8 cellular contexts compared by ENCODE assay signal in the genomic region with DNA sequence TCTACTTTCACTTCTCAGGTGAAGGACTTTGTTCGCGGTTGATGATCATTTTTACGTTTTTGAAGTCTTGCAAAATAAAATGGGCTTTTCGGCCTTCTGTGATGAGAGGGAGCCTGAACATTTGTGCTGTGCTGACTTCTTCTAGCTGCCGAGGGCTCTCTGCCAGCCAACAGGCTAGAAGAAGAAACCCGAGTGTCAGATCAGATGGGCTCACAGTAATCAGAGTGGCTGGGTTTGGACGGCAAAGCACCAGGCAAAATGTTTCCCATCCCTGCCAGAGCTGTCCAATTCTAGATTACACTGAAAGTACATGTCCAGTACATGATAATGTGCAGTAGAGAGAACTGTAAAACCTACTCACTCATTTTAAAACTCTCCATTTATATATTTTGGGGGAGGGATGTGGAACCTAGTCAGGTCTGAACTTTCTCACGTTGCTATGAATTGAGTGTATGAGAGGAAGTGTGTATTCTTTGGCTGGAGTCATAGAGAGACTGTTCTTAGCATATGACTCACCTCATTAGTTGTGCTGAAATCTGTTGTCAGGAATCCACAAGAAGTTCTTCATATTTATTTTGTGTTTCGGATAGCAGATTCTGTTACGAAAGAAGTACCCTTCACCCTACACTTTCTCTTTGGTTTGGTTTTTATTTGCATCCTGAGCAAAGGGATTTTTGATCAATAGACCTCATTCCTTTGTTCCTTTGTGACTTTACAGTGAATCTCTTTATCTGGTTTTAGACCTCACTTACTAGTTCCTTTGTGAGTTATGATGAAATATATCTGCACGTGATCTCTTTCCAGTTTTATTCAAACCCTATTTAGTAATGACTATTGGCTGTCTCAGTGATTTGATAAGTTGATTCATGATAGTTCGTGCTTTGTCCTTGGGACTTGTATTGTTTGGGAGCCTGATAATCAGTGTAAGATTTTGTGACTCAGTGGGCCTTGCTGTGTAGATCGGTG. TPM values are rescaled to one million over a fixed set of nuclear protein-coding genes. Genes with fewer than 3 reads are reported as not detected.
A peak's percentile ranks its signal among the peaks of the same experiment; 100 is the strongest.
DNase-seq lines count a peak whose midpoint lies in the region; ATAC-seq and TF ChIP-seq lines count a peak whose summit lies in the region.

No MANE protein-coding gene starts in this region.

- no peak overlapping the region for H3K4me2 ChIP-seq in trophoblast cell (ENCODE audit: low read length)

- peak overlapping the region; percentile 56 for H3K18ac ChIP-seq in trophoblast cell (ENCODE audit: low read length)

- H2BK12ac ChIP-seq in trophoblast cell (ENCODE audit: low read length): no peak overlapping the region

- no CpG with 5 or more reads among the region's 13 CpGs for WGBS in trophoblast cell (ENCODE audit: extremely low coverage, insufficient coverage, insufficient read length)

- no peak overlapping the region for H3K27ac ChIP-seq in trophoblast cell (ENCODE audit: low read depth, low read length)

- no peaks in the 10 kb centered on the region for H3K27me3 ChIP-seq in trophoblast cell (ENCODE audit: insufficient read depth, low read length)

- peaks cover 64% of the 10 kb centered on the region for H3K4me1 Mint-ChIP-seq in activated naive CD4-positive, alpha-beta T cell treated with anti-CD3 and anti-CD28 coated beads for 36 hours (ENCODE audit: low read depth)

- H3K36me3 ChIP-seq in trophoblast cell (ENCODE audit: control insufficient read depth in 1 of 2, insufficient read depth in 2 of 2, low read length in 2 of 2): peaks cover 0 to 3% of the 10 kb centered on the region in 2 experiments

- H2AK5ac ChIP-seq in trophoblast cell (ENCODE audit: low read length): no peak overlapping the region

- no peak overlapping the region for H2BK5ac ChIP-seq in trophoblast cell (ENCODE audit: low read depth, low read length, poor library complexity)

- peaks cover 26% of the 10 kb centered on the region for H3K79me2 ChIP-seq in trophoblast cell (ENCODE audit: control insufficient read depth, insufficient read depth, low read length, poor library complexity)

- ATAC-seq in GM18505 (IDR thresholded peaks at IDR 0.05; ENCODE audit: unreplicated experiment): peak; percentile 56
- peak; percentile 74 for ATAC-seq in HG02885 (IDR thresholded peaks at IDR 0.05; ENCODE audit: poor library complexity, unreplicated experiment)

- H3K27ac Mint-ChIP-seq in activated naive CD4-positive, alpha-beta T cell treated with anti-CD3 and anti-CD28 coated beads for 36 hours: peak overlapping the region; percentile 95

- H3K4me3 ChIP-seq in trophoblast cell (ENCODE audit: low read depth, low read length): no peak overlapping the region

- H3K4me1 ChIP-seq in trophoblast cell (ENCODE audit: control insufficient read depth in 1 of 2, insufficient read depth in 2 of 2, low read length in 2 of 2): peaks cover 15 to 28% of the 10 kb centered on the region in 2 experiments

- no peak overlapping the region for H3K23ac ChIP-seq in trophoblast cell (ENCODE audit: low read length)

- H4K8ac ChIP-seq in trophoblast cell (ENCODE audit: low read depth, low read length): no peak overlapping the region

- peaks cover 14% of the 10 kb centered on the region for H3K79me1 ChIP-seq in trophoblast cell (ENCODE audit: low read length)

- TF ChIP-seq POLR2A in GM18505 (IDR thresholded peaks at IDR 0.05; ENCODE audit: borderline replicate concordance, extremely low read depth, insufficient read depth, insufficient read length): peak; percentile 33

- CTCF ChIA-PET in activated naive CD4-positive, alpha-beta T cell treated with anti-CD3 and anti-CD28 coated beads for 36 hours (lab: Charles Lee): interaction anchor here (1.3 to 3.2 kb wide), 2 partner anchors 12 to 239 kb away, joined by 3 to 18 read pairs; no protein-coding TSS in a partner anchor

- peak overlapping the region; percentile 72 for H3K4me3 Mint-ChIP-seq in activated naive CD4-positive, alpha-beta T cell treated with anti-CD3 and anti-CD28 coated beads for 36 hours

- H3K9me3 ChIP-seq in trophoblast cell (ENCODE audit: insufficient read depth, low read depth, low read length): no peaks in the 10 kb centered on the region

- H3K14ac ChIP-seq in trophoblast cell (ENCODE audit: low read length): no peak overlapping the region

- H4K91ac ChIP-seq in trophoblast cell (ENCODE audit: low read depth, low read length): no peak overlapping the region

- H3K36me3 Mint-ChIP-seq in activated naive CD4-positive, alpha-beta T cell treated with anti-CD3 and anti-CD28 coated beads for 36 hours (ENCODE audit: low read depth): peaks cover 34% of the 10 kb centered on the region

- no peaks in the 10 kb centered on the region for H3K9me3 Mint-ChIP-seq in activated naive CD4-positive, alpha-beta T cell treated with anti-CD3 and anti-CD28 coated beads for 36 hours

- H3K27me3 Mint-ChIP-seq in activated naive CD4-positive, alpha-beta T cell treated with anti-CD3 and anti-CD28 coated beads for 36 hours (ENCODE audit: low read depth): no peaks in the 10 kb centered on the region

- DNase-seq in ACHN (peak; percentile 56), NCI-H446 treated with DMSO at 0.1 percent for 48 hours (lab: John Stamatoyannopoulos, UW) (peak; percentile 86), germinal center (ENCODE audit: low spot score) (peak; percentile 46), trophoblast cell (peak in 1 of 2 donors; percentile 62)
- peak; percentile 47 for DNase-seq in activated naive CD4-positive, alpha-beta T cell treated with anti-CD3 and anti-CD28 coated beads for 36 hours
- DNase-seq in NK-92 treated with Interleukin-12 subunit alpha and Interleukin-12 subunit beta, amount 100 ng/mL, for 24 hours (lab: John Stamatoyannopoulos, UW): no peak

- H2AFZ ChIP-seq in trophoblast cell (ENCODE audit: insufficient read depth, low read length, poor library complexity): no peak overlapping the region

- in situ Hi-C loops in ACHN (cut with HindIII; ENCODE audit: low pct_ligation_motif_present, low pct_unique_long_range_greater_than_20kb, low sequenced_read_pairs): no loop called here

- H2BK120ac ChIP-seq in trophoblast cell (ENCODE audit: insufficient read depth, low read length, poor library complexity): no peak overlapping the region

- H3K9ac ChIP-seq in trophoblast cell (ENCODE audit: low read length): no peak overlapping the region

- peak overlapping the region; percentile 94 for H3K4ac ChIP-seq in trophoblast cell (ENCODE audit: low read depth, low read length)

- intact Hi-C loops in activated naive CD4-positive, alpha-beta T cell treated with anti-CD3 and anti-CD28 coated beads for 36 hours (cut with micrococcal nuclease): loop anchor here (1.0 to 10.0 kb wide), 20 partner anchors 26 to 1286 kb away; a partner anchor contains a TSS

- no peak overlapping the region for H4K12ac ChIP-seq in trophoblast cell (ENCODE audit: low read depth, low read length)

RNA-seq across cellular contexts. Expression of a gene that starts 4.8 kb away (rescaled TPM):
- 100 to 1,000 TPM; 360 to 370 TPM for total RNA-seq in activated naive CD4-positive, alpha-beta T cell treated with anti-CD3 and anti-CD28 coated beads for 36 hours
- polyA plus RNA-seq in trophoblast cell (2013): 247 and 256 TPM in 2 replicates
